Comparison of ENCODE assay signal across 8 cellular contexts in genomic region chr3:50525987-50526386, GRCh38. TPM values are rescaled to one million over a fixed set of nuclear protein-coding genes. Genes with fewer than 3 reads are reported as not detected.
A peak's percentile ranks its signal among the peaks of the same experiment; 100 is the strongest.
DNase-seq lines count a peak whose midpoint lies in the region; ATAC-seq and TF ChIP-seq lines count a peak whose summit lies in the region.

No MANE protein-coding gene starts in this region.

- H3K36me3 ChIP-seq in PC-3 (ENCODE audit: low read depth, low read length) = no peaks in the 10 kb centered on the region

- no peaks in the 10 kb centered on the region for H3K79me2 ChIP-seq in PC-3 (ENCODE audit: low read length)

- DNase-seq in GM19238 (ENCODE audit: insufficient read length, low spot score) = peak; percentile 51
- DNase-seq in PC-3 = peak; percentile 53
- DNase-seq in activated T-helper 9 cell treated with anti-CD3 and anti-CD28 coated beads, Interleukin-2, amount 50 U/mL, for 16 hours (ENCODE audit: low read depth) = peak; percentile 14
- DNase-seq in kidney glomerular epithelial cell (lab: John Stamatoyannopoulos, UW) = peak; percentile 12
- DNase-seq in stimulated activated CD8-positive, alpha-beta memory T cell treated with anti-CD3 and anti-CD28 coated beads, Interleukin-4, amount 100 ng/mL, for 4 hours (ENCODE audit: low read depth in 2 of 2, low spot score in 1 of 2) = peak; percentile 8 to 15
- DNase-seq in COLO668 (lab: John Stamatoyannopoulos, UW; ENCODE audit: unreplicated experiment) = no peak
- DNase-seq in NCI-H2196 (lab: John Stamatoyannopoulos, UW; ENCODE audit: unreplicated experiment) = no peak
- DNase-seq in COR-L47 (lab: John Stamatoyannopoulos, UW) = no peak

- no peaks in the 10 kb centered on the region for H3K4me1 ChIP-seq in PC-3 (ENCODE audit: insufficient read depth, low read length)

- no peaks in the 10 kb centered on the region for H4K20me1 ChIP-seq in PC-3 (ENCODE audit: low read length)

- H3K27me3 ChIP-seq in PC-3 (ENCODE audit: low read length) = peaks cover 15% of the 10 kb centered on the region; the same call in 1 of the 2 replicates

- H3K4me3 ChIP-seq in PC-3 (ENCODE audit: low read length) = no peak overlapping the region

- POLR2A ChIA-PET in PC-3 (lab: Charles Lee; ENCODE audit: unreplicated experiment) = no interaction called here

- no peak overlapping the region for H3K27ac ChIP-seq in PC-3 (ENCODE audit: low read length)

- intact Hi-C loops in PC-3 (cut with micrococcal nuclease) = no loop called here

- H3K9ac ChIP-seq in PC-3 (ENCODE audit: low read length) = no peak overlapping the region

- no peak overlapping the region for H2AFZ ChIP-seq in PC-3 (ENCODE audit: low read length)

- H3K9me3 ChIP-seq in PC-3 (ENCODE audit: low read length) = no peaks in the 10 kb centered on the region

- no peaks in the 10 kb centered on the region for H3K9me2 ChIP-seq in PC-3 (replicated peaks; ENCODE audit: low read length)

- no peak for TF ChIP-seq CTCF in PC-3 (conservative IDR thresholded peaks at IDR 0.05; ENCODE audit: low read depth, low read length)

- BruUV-seq in PC-3 (replicated peaks; lab: Mats Ljungman, UMichigan) = no TSS peak

- no peak overlapping the region for H3K4me2 ChIP-seq in PC-3 (ENCODE audit: low read length)

- peak; percentile 66 for ATAC-seq in PC-3

- CTCF ChIA-PET in PC-3 (lab: Charles Lee) = no interaction called here

- no peaks in the 10 kb centered on the region for H3F3A ChIP-seq in PC-3 (ENCODE audit: low read length, unreplicated experiment)

RNA-seq across cellular contexts. Expression of gene CACNA2D2, which starts 22.6 kb away (rescaled TPM):
- total RNA-seq in PC-3 (2014; rRNA removed) = 0.17 and 0.44 TPM in 2 replicates

RNA-seq across cellular contexts. Expression of gene C3orf18, which starts 41.6 kb away (rescaled TPM):
- total RNA-seq in PC-3 (2014; rRNA removed) = 31.2 and 33.9 TPM in 2 replicates

RNA-seq across cellular contexts. Expression of gene HEMK1, which starts 43.3 kb away (rescaled TPM):
- total RNA-seq in PC-3 (2014; rRNA removed) = 20.3 and 22.2 TPM in 2 replicates

Comparison
In these comparisons a context has a peak if more than half of its experiments do, and no peak if none do; other contexts are left out.
1. DNase-seq: peak in GM19238 (single experiment), PC-3 (single experiment), activated T-helper 9 cell treated with anti-CD3 and anti-CD28 coated beads, Interleukin-2, amount 50 U/mL, for 16 hours (single experiment), kidney glomerular epithelial cell (single experiment) and stimulated activated CD8-positive, alpha-beta memory T cell treated with anti-CD3 and anti-CD28 coated beads, Interleukin-4, amount 100 ng/mL, for 4 hours (2 of 2); none in COLO668 (single experiment), NCI-H2196 (single experiment) and COR-L47 (single experiment).